Comparison of ENCODE assay signal across 27 cellular contexts in genomic region chrX:34338046-34338445, GRCh38.
"Had no signal": no experiment of that assay in that cellular context is flagged by ENCODE, and none has a peak within 500 bp of the region (broad histone marks: within the 10 kb centered on the region; RNA-seq: fewer than 3 reads in every experiment).

No MANE protein-coding gene starts in this region.

- FAIRE-seq: TTC549 had no signal

- H3K4me3 ChIP-seq: adrenal gland, body of pancreas, breast epithelium, MG63, SJCRH30 had no signal

- H3K4me3 Mint-ChIP-seq: activated CD4-positive, alpha-beta T cell treated with anti-CD3 and anti-CD28 coated beads for 36 hours; activated CD4-positive, alpha-beta T cell treated with anti-CD3 and anti-CD28 coated beads, Interleukin-2, amount 10 ng/mL, durations not matched to agents 7 days and 5 days; activated CD8-positive, alpha-beta T cell treated with anti-CD3 and anti-CD28 coated beads, Interleukin-2, amount 10 ng/mL, durations not matched to agents 7 days and 5 days; activated naive CD4-positive, alpha-beta T cell treated with anti-CD3 and anti-CD28 coated beads for 36 hours; activated T-cell treated with anti-CD3 and anti-CD28 coated beads, Interleukin-2, amount 50 U/mL, for 24 hours; T-helper 1 cell treated with Interleukin-12 subunit alpha and Interleukin-12 subunit beta and Interleukin-4 antibody, amounts not matched to agents 30 μg/mL and 1 μg/mL, for 36 hours; T-helper 2 cell treated with Interferon-gamma antibody and Interleukin-4, amounts not matched to agents 5 μg/mL and 100 μg/mL, for 36 hours; WTC11 had no signal

- DNase-seq: activated CD4-positive, alpha-beta T cell treated with anti-CD3 and anti-CD28 coated beads for 36 hours; activated CD4-positive, alpha-beta T cell treated with anti-CD3 and anti-CD28 coated beads, Interleukin-2, amount 10 ng/mL, durations not matched to agents 7 days and 5 days; activated CD4-positive, alpha-beta T cell treated with anti-CD3 and anti-CD28 coated beads, Interleukin-2, amount 50 U/mL, for 48 hours; activated CD8-positive, alpha-beta T cell treated with anti-CD3 and anti-CD28 coated beads, Interleukin-2, amount 10 ng/mL, durations not matched to agents 7 days and 5 days; activated gamma-delta T cell treated with Interleukin-2 at 50 U/mL for 16 hours; activated naive CD4-positive, alpha-beta T cell treated with anti-CD3 and anti-CD28 coated beads for 36 hours; activated T-cell treated with anti-CD3 and anti-CD28 coated beads, Interleukin-2, amount 50 U/mL, for 24 hours; adrenal gland; body of pancreas; MG63; NCI-H1048; NCI-H1436 treated with DMSO at 0.1 percent for 48 hours; NCI-H1694 treated with DMSO at 0.1 percent for 48 hours; NCI-H2029; NCI-H524 treated with DMSO at 0.1 percent for 48 hours; SHP77; SJCRH30; SK-N-SH had no signal

- H3K27me3 ChIP-seq: adrenal gland, body of pancreas, MG63, SJCRH30 had no signal

- H3K9ac ChIP-seq: SK-N-SH had no signal

- ATAC-seq: activated CD4-positive, alpha-beta T cell treated with anti-CD3 and anti-CD28 coated beads for 36 hours; activated CD4-positive, CD25-positive, alpha-beta regulatory T cell treated with anti-CD3 and anti-CD28 coated beads, Interleukin-2, amount 50 U/mL, for 24 hours; activated CD8-positive, alpha-beta T cell treated with anti-CD3 and anti-CD28 coated beads, Interleukin-2, amount 10 ng/mL, durations not matched to agents 7 days and 5 days; activated naive CD4-positive, alpha-beta T cell treated with anti-CD3 and anti-CD28 coated beads, Interleukin-2, amount 50 U/mL, for 72 hours; body of pancreas; Panc1; WTC11 had no signal

- H3K4me1 ChIP-seq: adrenal gland, body of pancreas, breast epithelium, SJCRH30 had no signal

- H3K27me3 Mint-ChIP-seq: activated CD4-positive, alpha-beta T cell treated with anti-CD3 and anti-CD28 coated beads for 36 hours; activated CD4-positive, alpha-beta T cell treated with anti-CD3 and anti-CD28 coated beads, Interleukin-2, amount 10 ng/mL, durations not matched to agents 7 days and 5 days had no signal

- H3K9me3 ChIP-seq: adrenal gland, body of pancreas, breast epithelium, MG63, SJCRH30, SK-N-SH had no signal

- H3K36me3 ChIP-seq: adrenal gland, breast epithelium, MG63, SJCRH30 had no signal

- H3K36me3 Mint-ChIP-seq: activated naive CD4-positive, alpha-beta T cell treated with anti-CD3 and anti-CD28 coated beads, Interleukin-2, amount 50 U/mL, for 72 hours had no signal

- H3K4me2 ChIP-seq: SK-N-SH had no signal

- H3K9me3 Mint-ChIP-seq: activated naive CD4-positive, alpha-beta T cell treated with anti-CD3 and anti-CD28 coated beads for 36 hours; activated T-cell treated with anti-CD3 and anti-CD28 coated beads, Interleukin-2, amount 50 U/mL, for 24 hours; T-helper 1 cell treated with Interleukin-12 subunit alpha and Interleukin-12 subunit beta and Interleukin-4 antibody, amounts not matched to agents 30 μg/mL and 1 μg/mL, for 36 hours had no signal

- H3K27ac Mint-ChIP-seq: activated CD4-positive, alpha-beta T cell treated with anti-CD3 and anti-CD28 coated beads for 36 hours; activated CD4-positive, alpha-beta T cell treated with anti-CD3 and anti-CD28 coated beads, Interleukin-2, amount 10 ng/mL, durations not matched to agents 7 days and 5 days; activated CD8-positive, alpha-beta T cell treated with anti-CD3 and anti-CD28 coated beads, Interleukin-2, amount 10 ng/mL, durations not matched to agents 7 days and 5 days; activated naive CD4-positive, alpha-beta T cell treated with anti-CD3 and anti-CD28 coated beads for 36 hours; activated naive CD4-positive, alpha-beta T cell treated with anti-CD3 and anti-CD28 coated beads, Interleukin-2, amount 50 U/mL, for 72 hours; activated T-cell treated with anti-CD3 and anti-CD28 coated beads, Interleukin-2, amount 50 U/mL, for 24 hours; activated T-helper 2 cell treated with anti-CD3 and anti-CD28 coated beads, Interferon-gamma antibody, Interleukin-2, Interleukin-4, amounts not matched to agents 10 μg/mL and 5 μg/mL and 100 μg/mL, durations not matched to agents 14 hours and 24 hours and 36 hours; T-helper 1 cell treated with Interleukin-12 subunit alpha and Interleukin-12 subunit beta and Interleukin-4 antibody, amounts not matched to agents 30 μg/mL and 1 μg/mL, for 36 hours; T-helper 2 cell treated with Interferon-gamma antibody and Interleukin-4, amounts not matched to agents 5 μg/mL and 100 μg/mL, for 36 hours; WTC11 had no signal

- H3K4me1 Mint-ChIP-seq: activated CD4-positive, alpha-beta T cell treated with anti-CD3 and anti-CD28 coated beads for 36 hours; activated CD4-positive, alpha-beta T cell treated with anti-CD3 and anti-CD28 coated beads, Interleukin-2, amount 10 ng/mL, durations not matched to agents 7 days and 5 days had no signal

- H3K27ac ChIP-seq: adrenal gland, body of pancreas, breast epithelium, SJCRH30 had no signal
